In the genomic region with DNA sequence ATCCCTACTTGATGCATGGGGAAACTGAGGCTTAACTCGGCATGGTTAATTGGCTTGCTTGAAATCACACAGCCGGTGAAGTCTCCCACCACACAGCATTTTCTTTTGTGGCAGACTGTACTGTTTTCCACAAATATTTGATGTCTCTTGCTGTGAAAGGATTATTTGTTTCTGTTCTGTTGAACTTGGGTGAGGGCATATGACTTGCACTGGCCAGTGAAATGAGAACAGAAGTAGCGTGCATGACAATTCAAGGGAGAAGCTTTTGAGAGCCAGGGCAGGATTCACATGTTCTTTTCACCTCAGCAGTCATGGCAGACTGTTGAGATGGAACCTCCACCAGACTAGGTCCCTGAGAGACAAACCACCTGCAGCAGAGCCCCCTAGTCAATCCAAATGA, we compare ENCODE assay signal across 1 cellular context.
TF ChIP-seq lines count a peak whose summit lies in the region.

No MANE protein-coding gene starts in this region.

TF ChIP-seq in IMR-90, 13 proteins besides CTCF, POLR2A, EP300 and RAD21 (continued from another document):
- TF ChIP-seq, protein P1, sequence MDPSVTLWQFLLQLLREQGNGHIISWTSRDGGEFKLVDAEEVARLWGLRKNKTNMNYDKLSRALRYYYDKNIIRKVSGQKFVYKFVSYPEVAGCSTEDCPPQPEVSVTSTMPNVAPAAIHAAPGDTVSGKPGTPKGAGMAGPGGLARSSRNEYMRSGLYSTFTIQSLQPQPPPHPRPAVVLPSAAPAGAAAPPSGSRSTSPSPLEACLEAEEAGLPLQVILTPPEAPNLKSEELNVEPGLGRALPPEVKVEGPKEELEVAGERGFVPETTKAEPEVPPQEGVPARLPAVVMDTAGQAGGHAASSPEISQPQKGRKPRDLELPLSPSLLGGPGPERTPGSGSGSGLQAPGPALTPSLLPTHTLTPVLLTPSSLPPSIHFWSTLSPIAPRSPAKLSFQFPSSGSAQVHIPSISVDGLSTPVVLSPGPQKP (IDR thresholded peaks at IDR 0.05; ENCODE audit: borderline replicate concordance, low read depth, low read length) = no peak
- TF ChIP-seq NFE2L2 (IDR thresholded peaks at IDR 0.05; ENCODE audit: low read depth, low read length) (no peak), RCOR1 (IDR thresholded peaks at IDR 0.05; ENCODE audit: insufficient replicate concordance, low read length) (no peak), MAZ (IDR thresholded peaks at IDR 0.05; ENCODE audit: borderline replicate concordance, low read depth, low read length) (no peak)
